ENCODE assay signal across 23 cellular contexts in the genomic region with DNA sequence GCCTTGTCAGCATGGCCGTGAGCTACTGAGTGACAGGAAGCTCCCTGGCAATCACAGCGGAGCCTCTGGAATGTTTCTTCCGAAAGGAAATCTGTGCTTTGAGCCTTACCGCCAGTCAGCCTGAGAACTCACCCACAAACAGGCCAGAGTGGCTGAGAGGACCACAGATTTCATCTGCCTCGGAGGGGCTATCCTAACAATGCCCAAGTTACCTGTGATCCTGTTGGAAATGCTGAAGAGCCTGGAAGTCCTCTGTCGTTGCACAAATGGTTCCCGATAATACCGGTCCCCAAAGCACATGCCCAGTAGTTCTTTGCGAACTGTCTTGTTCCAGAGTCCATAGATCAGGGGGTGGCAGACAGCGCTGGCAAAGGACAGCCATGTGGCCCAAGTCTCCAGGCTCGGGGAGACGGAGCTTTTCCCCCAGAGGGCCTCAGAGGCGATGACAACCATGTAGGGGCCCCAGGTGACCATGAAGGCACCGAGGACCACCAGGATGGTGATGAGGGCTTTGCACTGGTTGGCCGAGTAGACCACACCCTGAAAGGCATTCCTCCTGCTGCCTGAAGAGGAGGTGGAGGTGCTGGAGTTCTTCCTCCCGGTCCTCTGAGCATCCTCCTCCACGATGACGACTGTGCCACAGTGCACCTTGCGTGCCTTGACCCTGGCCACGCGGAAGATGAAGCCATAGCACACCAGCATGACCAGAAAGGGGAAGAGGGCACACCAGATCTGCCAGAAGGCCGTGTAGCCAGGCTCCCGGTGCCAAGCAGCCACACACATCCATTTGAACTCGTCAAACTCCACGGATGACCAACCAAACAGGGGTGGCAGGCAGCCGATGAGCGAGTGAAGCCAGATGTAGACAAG. TPM values are rescaled to one million over a fixed set of nuclear protein-coding genes. Genes with fewer than 3 reads are reported as not detected.
"Had no signal": no experiment of that assay in that cellular context is flagged by ENCODE, and none has a peak within 500 bp of the region (broad histone marks: within the 10 kb centered on the region; RNA-seq: fewer than 3 reads in every experiment).

No MANE protein-coding gene starts in this region.

- H3K9me3 Mint-ChIP-seq: dendritic cell treated with granulocyte-macrophage colony-stimulating factor and Interleukin-4, amounts not matched to agents 40 ng/mL and 50 ng/mL, for 4 days; effector memory CD8-positive, alpha-beta T cell; naive thymus-derived CD4-positive, alpha-beta T cell; nephron; type B pancreatic cell had no signal

- H3K27ac Mint-ChIP-seq: dendritic cell treated with granulocyte-macrophage colony-stimulating factor and Interleukin-4, amounts not matched to agents 40 ng/mL and 50 ng/mL, for 4 days; effector memory CD8-positive, alpha-beta T cell; naive thymus-derived CD4-positive, alpha-beta T cell; nephron; type B pancreatic cell had no signal

- H3K27me3 Mint-ChIP-seq: dendritic cell treated with granulocyte-macrophage colony-stimulating factor and Interleukin-4, amounts not matched to agents 40 ng/mL and 50 ng/mL, for 4 days; type B pancreatic cell had no signal

- H3K4me3 ChIP-seq: left lung, pancreas, right lobe of liver, stomach, thyroid gland had no signal

- DNase-seq: caudate nucleus; cerebellar nuclear complex; effector memory CD8-positive, alpha-beta T cell; hypothalamus; left cardiac atrium; left lung; mesendoderm; midbrain; naive thymus-derived CD4-positive, alpha-beta T cell; occipital lobe; pancreas; retina; right lobe of liver; small intestine; stimulated activated CD4-positive, alpha-beta T cell treated with anti-CD3 and anti-CD28 coated beads, Interleukin-15, amount 100 ng/mL, for 24 hours; stimulated activated CD4-positive, alpha-beta T cell treated with anti-CD3 and anti-CD28 coated beads, Interleukin-2, amount 100 ng/mL, for 48 hours; stimulated activated CD8-positive, alpha-beta memory T cell treated with anti-CD3 and anti-CD28 coated beads, Interleukin-4, amount 100 ng/mL, for 48 hours; stimulated activated naive CD4-positive, alpha-beta T cell treated with Interleukin-2 at 50 U/mL for 16 hours; stomach; thyroid gland had no signal

- H3K36me3 ChIP-seq: left lung, pancreas, right lobe of liver, thyroid gland had no signal

- H3K27me3 ChIP-seq: left lung, pancreas, right lobe of liver, stomach, thyroid gland had no signal

- H3K4me3 Mint-ChIP-seq: dendritic cell treated with granulocyte-macrophage colony-stimulating factor and Interleukin-4, amounts not matched to agents 40 ng/mL and 50 ng/mL, for 4 days; effector memory CD8-positive, alpha-beta T cell; naive thymus-derived CD4-positive, alpha-beta T cell; nephron; type B pancreatic cell had no signal

- ATAC-seq: effector memory CD8-positive, alpha-beta T cell; left cardiac atrium; left lung; naive thymus-derived CD4-positive, alpha-beta T cell; pancreas; right lobe of liver had no signal

- H3K36me3 Mint-ChIP-seq: naive thymus-derived CD4-positive, alpha-beta T cell had no signal

RNA-seq across cellular contexts. Expression of a gene that starts 40.2 kb away (rescaled TPM):
- polyA plus RNA-seq: naive thymus-derived CD4-positive, alpha-beta T cell had no signal
